In genomic region chr3:198071602-198072285, GRCh38 we compare ENCODE assay signal across 8 cellular contexts.
DNase-seq lines count a peak whose midpoint lies in the region; ATAC-seq, FAIRE-seq and TF ChIP-seq lines count a peak whose summit lies in the region.

No MANE protein-coding gene starts in this region.

- DNase-seq in SK-MEL-5 (ENCODE audit: low read depth, low spot score) (peak; percentile 57), cardiac fibroblast (ENCODE audit: low read depth in 2 of 2) (peak; percentile 93 to 99), renal cortical epithelial cell (ENCODE audit: low read depth) (peak; percentile 99), NCI-H510A (lab: John Stamatoyannopoulos, UW) (no peak), DMS79 (lab: John Stamatoyannopoulos, UW) (no peak), D721Med (ENCODE audit: insufficient read length, low spot score) (no peak)

- peak; percentile 98 for ATAC-seq in HG03039 (IDR thresholded peaks at IDR 0.05; ENCODE audit: unreplicated experiment)

- no peak overlapping the region for H3K4me3 ChIP-seq in cardiac fibroblast (replicated peaks in 1 of 2; ENCODE audit: low read depth in 2 of 2, low read length in 2 of 2)

- in situ Hi-C loops in SK-MEL-5 (cut with HindIII; ENCODE audit: low pct_unique_long_range_greater_than_20kb, low sequenced_read_pairs), result no loop called here

- TF ChIP-seq CTCF in GM12872 (IDR thresholded peaks at IDR 0.05; ENCODE audit: insufficient read depth, low read depth, low read length) (peak; percentile 18; the same call in 1 of the 3 replicates), cardiac fibroblast (IDR thresholded peaks at IDR 0.05; ENCODE audit: low read depth, low read length) (peak; percentile 39), D721Med (IDR thresholded peaks at IDR 0.05; ENCODE audit: insufficient read depth, missing control alignments) (no peak)

- no peak for FAIRE-seq in D721Med (lab: Jason Lieb, UNC)

Comparison
In these comparisons a context has a peak if more than half of its experiments do, and no peak if none do; other contexts are left out.
1. DNase-seq: peak in SK-MEL-5 (single experiment), cardiac fibroblast (2 of 2) and renal cortical epithelial cell (single experiment); none in NCI-H510A (single experiment), DMS79 (single experiment) and D721Med (single experiment).